Comparison of ENCODE assay signal across 10 cellular contexts in genomic region chr1:67732750-67733151, GRCh38. TPM values are rescaled to one million over a fixed set of nuclear protein-coding genes. Genes with fewer than 3 reads are reported as not detected.
DNase-seq lines count a peak whose midpoint lies in the region; ATAC-seq and TF ChIP-seq lines count a peak whose summit lies in the region.
"Had no signal": no experiment of that assay in that cellular context is flagged by ENCODE, and none has a peak within 500 bp of the region (broad histone marks: within the 10 kb centered on the region; RNA-seq: fewer than 3 reads in every experiment).

No MANE protein-coding gene starts in this region.

- peak; percentile 30 for DNase-seq in A673 (ENCODE audit: low spot score)
- peak; percentile 16 for DNase-seq in GM19240 (ENCODE audit: insufficient read length, low spot score)
- DNase-seq in brain pericyte (ENCODE audit: low read depth, low spot score), result peak; percentile 78
- no peak for DNase-seq in HPDE6-E6E7 (ENCODE audit: extremely low spot score)
- DNase-seq in nucleus accumbens (lab: John Stamatoyannopoulos, UW), result no peak
- DNase-seq in NCI-H1048 (lab: John Stamatoyannopoulos, UW), result no peak
- DNase-seq: H7 had no signal

- H3K36me3 ChIP-seq in A673 (ENCODE audit: insufficient read depth, low read length, poor library complexity, severe bottlenecking), result no peaks in the 10 kb centered on the region

- no peak for TF ChIP-seq CTCF in A673 (conservative IDR thresholded peaks at IDR 0.05; ENCODE audit: low read depth, low read length)

- ATAC-seq in HG03280 (IDR thresholded peaks at IDR 0.05; ENCODE audit: unreplicated experiment), result peak; percentile 22
- ATAC-seq in GM19328 (IDR thresholded peaks at IDR 0.05; ENCODE audit: unreplicated experiment), result no peak

- no peaks in the 10 kb centered on the region for H3K9me3 ChIP-seq in A673 (ENCODE audit: low read depth, low read length, poor library complexity, severe bottlenecking)

- BruUV-seq in A673 (replicated peaks; lab: Mats Ljungman, UMichigan), result no TSS peak

- intact Hi-C loops in A673 (cut with micrococcal nuclease; ENCODE audit: unreplicated experiment), result no loop called here

- CTCF ChIA-PET in A673 (lab: Charles Lee), result no interaction called here

- POLR2A ChIA-PET in A673 (lab: Charles Lee; ENCODE audit: low non-redundant PET), result no interaction called here

- no peaks in the 10 kb centered on the region for H3K27me3 ChIP-seq in A673 (replicated peaks; ENCODE audit: insufficient read depth, low read depth, low read length, poor library complexity)

- H3K27ac ChIP-seq in A673 (ENCODE audit: low read depth, low read length, poor library complexity, severe bottlenecking), result no peak overlapping the region
- H3K27ac ChIP-seq: parathyroid adenoma had no signal

- no peak overlapping the region for H3K4me3 ChIP-seq in A673 (ENCODE audit: low read depth, low read length, poor library complexity, severe bottlenecking)

- peaks cover 60% of the 10 kb centered on the region for H3K4me1 ChIP-seq in A673 (ENCODE audit: insufficient read depth, low read length, poor library complexity, severe bottlenecking)

RNA-seq across cellular contexts. Expression of gene GADD45A, which starts 47.8 kb away (rescaled TPM):
- 34.7 and 39.7 TPM in 2 replicates for total RNA-seq in A673 (2021)

Comparison
In these comparisons a context has a peak if more than half of its experiments do, and no peak if none do; other contexts are left out.
1. DNase-seq: peak in A673 (single experiment), GM19240 (single experiment) and brain pericyte (single experiment); none in HPDE6-E6E7 (single experiment), nucleus accumbens (0 of 56) and NCI-H1048 (single experiment).